ENCODE assay signal across 15 cellular contexts in genomic region chr6:56245903-56246351, GRCh38. TPM values are rescaled to one million over a fixed set of nuclear protein-coding genes. Genes with fewer than 3 reads are reported as not detected.
DNase-seq lines count a peak whose midpoint lies in the region; ATAC-seq and TF ChIP-seq lines count a peak whose summit lies in the region.
"Had no signal": no experiment of that assay in that cellular context is flagged by ENCODE, and none has a peak within 500 bp of the region (broad histone marks: within the 10 kb centered on the region; RNA-seq: fewer than 3 reads in every experiment).

No MANE protein-coding gene starts in this region.

- peak; percentile 57 for ATAC-seq in Right ventricle myocardium superior (ENCODE audit: poor library complexity)
- no peak for ATAC-seq in HG02642 (IDR thresholded peaks at IDR 0.05; ENCODE audit: poor library complexity, unreplicated experiment)
- ATAC-seq in left lobe of liver: no peak
- ATAC-seq: activated CD8-positive, alpha-beta T cell treated with anti-CD3 and anti-CD28 coated beads for 36 hours had no signal

- no peak for TF ChIP-seq CTCF in nephron progenitor cell (IDR thresholded peaks at IDR 0.05)

- no peak overlapping the region for H3K27ac Mint-ChIP-seq in nephron progenitor cell
- H3K27ac Mint-ChIP-seq: activated CD8-positive, alpha-beta T cell treated with anti-CD3 and anti-CD28 coated beads for 36 hours had no signal

- peak overlapping the region; percentile 88 for H3K4me3 Mint-ChIP-seq in nephron progenitor cell
- H3K4me3 Mint-ChIP-seq: activated CD8-positive, alpha-beta T cell treated with anti-CD3 and anti-CD28 coated beads for 36 hours had no signal

- peaks cover 16% of the 10 kb centered on the region for H3K4me1 Mint-ChIP-seq in nephron progenitor cell

- DNase-seq in Right ventricle myocardium superior: no peak
- no peak for DNase-seq in cardiac septum (ENCODE audit: low spot score)
- peak; percentile 96 for DNase-seq in fibroblast of gingiva (ENCODE audit: low read depth)
- no peak for DNase-seq in nephron progenitor cell
- no peak for DNase-seq in NAMALWA (ENCODE audit: low spot score)
- DNase-seq in EL: no peak
- DNase-seq in left lobe of liver (ENCODE audit: low spot score): no peak
- DNase-seq: activated CD8-positive, alpha-beta T cell treated with anti-CD3 and anti-CD28 coated beads for 36 hours; activated effector memory CD4-positive, alpha-beta T cell treated with Interleukin-2 at 50 U/mL for 16 hours; brain microvascular endothelial cell; DMS 273 treated with DMSO at 0.1 percent for 48 hours; kidney; NCI-H2227 treated with DMSO at 0.1 percent for 48 hours; upper lobe of left lung had no signal

- H3K36me3 Mint-ChIP-seq in nephron progenitor cell (ENCODE audit: low read depth): no peaks in the 10 kb centered on the region

- no peaks in the 10 kb centered on the region for H3K9me3 Mint-ChIP-seq in nephron progenitor cell
- H3K9me3 Mint-ChIP-seq: activated CD8-positive, alpha-beta T cell treated with anti-CD3 and anti-CD28 coated beads for 36 hours had no signal

- H3K27me3 Mint-ChIP-seq in nephron progenitor cell (ENCODE audit: low read depth, poor library complexity): peaks cover 30% of the 10 kb centered on the region

- intact Hi-C loops in Right ventricle myocardium superior (cut with DNase I) (no loop called here), cardiac septum (cut with DNase I) (no loop called here)

RNA-seq across cellular contexts. Expression of gene COL21A1, which starts 1.5 kb away (rescaled TPM):
- total RNA-seq in Right ventricle myocardium superior: 20.8 TPM
- 87.3 TPM for total RNA-seq in cardiac septum
- 0.43 TPM for total RNA-seq in left lobe of liver
- total RNA-seq: activated CD8-positive, alpha-beta T cell treated with anti-CD3 and anti-CD28 coated beads for 36 hours had no signal

Comparison
In these comparisons a context has a peak if more than half of its experiments do, and no peak if none do; other contexts are left out.
1. RNA of gene COL21A1, which starts 1.5 kb away (total RNA-seq): 87.3 TPM in cardiac septum (single experiment) and 20.8 TPM in Right ventricle myocardium superior (single experiment); 0.43 TPM in left lobe of liver (single experiment); every median in the first group is over 10 times any median in the second.